Comparison of ENCODE assay signal across 8 cellular contexts in genomic region chr3:195896361-195897080, GRCh38. TPM values are rescaled to one million over a fixed set of nuclear protein-coding genes. Genes with fewer than 3 reads are reported as not detected.
DNase-seq lines count a peak whose midpoint lies in the region; ATAC-seq and TF ChIP-seq lines count a peak whose summit lies in the region.

No MANE protein-coding gene starts in this region.

- intact Hi-C loops in CD14-positive monocyte (cut with micrococcal nuclease) = no loop called here
- intact Hi-C loops in tibial artery (cut with DNase I; ENCODE audit: low total_unique reads) = no loop called here

- no peaks in the 10 kb centered on the region for H3K36me3 ChIP-seq in SJSA1
- no peaks in the 10 kb centered on the region for H3K36me3 ChIP-seq in duodenal mucosa (ENCODE audit: control insufficient read depth in 1 of 2, insufficient read depth in 2 of 2, low read length in 2 of 2)
- no peaks in the 10 kb centered on the region for H3K36me3 ChIP-seq in mesendoderm (ENCODE audit: control insufficient read depth, insufficient read depth, low read length)
- no peaks in the 10 kb centered on the region for H3K36me3 ChIP-seq in tibial artery

- H3K4me2 ChIP-seq in H9 (ENCODE audit: insufficient read depth, insufficient read length, low read length) = peak overlapping the region; percentile 50
- peak overlapping the region; percentile 74 for H3K4me2 ChIP-seq in mesendoderm (ENCODE audit: low read length)

- H3K4ac ChIP-seq in H9 (ENCODE audit: low read depth, low read length) = no peak overlapping the region
- no peak overlapping the region for H3K4ac ChIP-seq in mesendoderm (ENCODE audit: low read depth, low read length)

- H2BK20ac ChIP-seq in H9 (ENCODE audit: low read depth, low read length, poor library complexity, severe bottlenecking) = no peak overlapping the region

- H3K56ac ChIP-seq in H9 (ENCODE audit: insufficient read length, low read depth, low read length) (no peak overlapping the region), mesendoderm (ENCODE audit: low read length) (peak overlapping the region; percentile 91)

- H3K23ac ChIP-seq in H9 (ENCODE audit: insufficient read length, low read depth, low read length) = no peak overlapping the region
- H3K23ac ChIP-seq in mesendoderm (ENCODE audit: low read length) = no peak overlapping the region

- peaks cover 3% of the 10 kb centered on the region for H3K4me1 ChIP-seq in H9 (ENCODE audit: insufficient read depth, low read length)
- peaks cover 27% of the 10 kb centered on the region for H3K4me1 ChIP-seq in SJSA1 (replicated peaks)
- H3K4me1 ChIP-seq in duodenal mucosa (ENCODE audit: control insufficient read depth in 1 of 2, insufficient read depth in 2 of 2, low read length in 2 of 2) = peaks cover 23 to 44% of the 10 kb centered on the region in 2 donors
- H3K4me1 ChIP-seq in mesendoderm (ENCODE audit: control insufficient read depth, low read depth, low read length) = peaks cover 15% of the 10 kb centered on the region
- H3K4me1 ChIP-seq in tibial artery = peaks cover 7 to 75% (median 49%) of the 10 kb centered on the region in 4 donors

- H3K9ac ChIP-seq in H9 (ENCODE audit: extremely low read depth, insufficient read length, low read length) (no peak overlapping the region), duodenal mucosa (ENCODE audit: low read depth in 1 of 2, low read length in 2 of 2) (peak overlapping the region; percentile 56 to 63), mesendoderm (ENCODE audit: low read length) (peak overlapping the region; percentile 79)

- H3K36me3 Mint-ChIP-seq in CD14-positive monocyte = peaks cover 15 to 34% of the 10 kb centered on the region in 2 donors
- peaks cover 0 to 2% (median 0%) of the 10 kb centered on the region in 3 experiments; a peak in 1 of 7 replicates for H3K36me3 Mint-ChIP-seq in H9 (ENCODE audit: insufficient read depth in 1 of 3, low read depth in 3 of 3)

- H3K27ac Mint-ChIP-seq in CD14-positive monocyte = peak overlapping the region; percentile 88 to 99 (median 95)
- H3K27ac Mint-ChIP-seq in H9 = peak overlapping the region in 2 of 3 experiments; percentile 24 to 65; a peak in 2 of 7 replicates

- H3K9me3 ChIP-seq in H9 (ENCODE audit: control insufficient read depth, low read depth, low read length) = no peaks in the 10 kb centered on the region
- no peaks in the 10 kb centered on the region for H3K9me3 ChIP-seq in SJSA1 (replicated peaks)
- H3K9me3 ChIP-seq in duodenal mucosa (ENCODE audit: control insufficient read depth in 1 of 2, low read length in 2 of 2) = no peaks in the 10 kb centered on the region
- H3K9me3 ChIP-seq in tibial artery = no peaks in the 10 kb centered on the region

- H2BK15ac ChIP-seq in H9 (ENCODE audit: low read depth, low read length) (no peak overlapping the region), mesendoderm (replicated peaks; ENCODE audit: low read depth) (no peak overlapping the region)

- DNase-seq in CD14-positive monocyte (ENCODE audit: low spot score) (no peak), H9 (no peak), SJSA1 (ENCODE audit: low read depth in 1 of 2, low spot score in 2 of 2) (peak in 1 of 2 experiments; percentile 41), mesendoderm (peak; percentile 61), tibial artery (peak in 1 of 2 donors; percentile 37)

- H3K18ac ChIP-seq in H9 (ENCODE audit: insufficient read length, low read depth, low read length) (no peak overlapping the region), mesendoderm (ENCODE audit: low read length) (peak overlapping the region; percentile 61)

- H2BK120ac ChIP-seq in H9 (ENCODE audit: low read depth, low read length, poor library complexity, severe bottlenecking) (no peak overlapping the region), mesendoderm (ENCODE audit: low read depth, low read length) (no peak overlapping the region)

- H3K27ac ChIP-seq in H9 (ENCODE audit: insufficient read length, low read depth, low read length) = no peak overlapping the region
- peak overlapping the region; percentile 20; the same call in 1 of the 2 replicates for H3K27ac ChIP-seq in SJSA1
- peak overlapping the region; percentile 59 for H3K27ac ChIP-seq in duodenal mucosa (ENCODE audit: low read depth, low read length)
- peak overlapping the region; percentile 2 for H3K27ac ChIP-seq in mesendoderm (ENCODE audit: low read depth, low read length)
- peak overlapping the region; percentile 92 to 95 for H3K27ac ChIP-seq in tibial artery

- H3K4me3 Mint-ChIP-seq in CD14-positive monocyte (peak overlapping the region; percentile 87 to 90), H9 (peak overlapping the region; percentile 67 to 82)

- H2AFZ ChIP-seq in H9 (ENCODE audit: low read length) = no peak overlapping the region

- H3T11ph ChIP-seq in H9 (ENCODE audit: low read length) = no peak overlapping the region

- H3K4me1 Mint-ChIP-seq in CD14-positive monocyte = peaks cover 69% of the 10 kb centered on the region
- peaks cover 41 to 56% of the 10 kb centered on the region in 2 experiments for H3K4me1 Mint-ChIP-seq in H9

- H3K4me3 ChIP-seq in SJSA1 (peak overlapping the region; percentile 49), duodenal mucosa (ENCODE audit: low read depth in 1 of 2, low read length in 2 of 2) (peak overlapping the region; percentile 63 to 71), mesendoderm (ENCODE audit: low read length) (no peak overlapping the region), tibial artery (peak overlapping the region; percentile 69 to 70)

- no peak for ATAC-seq in HG03378 (IDR thresholded peaks at IDR 0.05; ENCODE audit: unreplicated experiment)
- no peak for ATAC-seq in HG02678 (IDR thresholded peaks at IDR 0.05; ENCODE audit: unreplicated experiment)

- H4K91ac ChIP-seq in H9 (ENCODE audit: insufficient read length, low read depth, low read length) = no peak overlapping the region

- H3K23me2 ChIP-seq in H9 (ENCODE audit: insufficient read length, low read depth, low read length, poor library complexity, severe bottlenecking) = peaks cover 15% of the 10 kb centered on the region

- no CpG with 5 or more reads among the region's 16 CpGs for WGBS in H9 (ENCODE audit: extremely low coverage, insufficient read length, low lambda C conversion rate)
- no CpG with 5 or more reads among the region's 16 CpGs for WGBS in mesendoderm (ENCODE audit: extremely low coverage, insufficient coverage, low lambda C conversion rate)

- H2AK5ac ChIP-seq in H9 (ENCODE audit: insufficient read length, low read length) = no peak overlapping the region
- peak overlapping the region; percentile 49 for H2AK5ac ChIP-seq in mesendoderm (ENCODE audit: low read length)

- peaks cover 3% of the 10 kb centered on the region for H3K79me1 ChIP-seq in H9 (ENCODE audit: insufficient read depth, low read depth, low read length, poor library complexity, severe bottlenecking)
- peaks cover 10% of the 10 kb centered on the region for H3K79me1 ChIP-seq in mesendoderm (ENCODE audit: low read length)

- TF ChIP-seq CTCF in CD14-positive monocyte (IDR thresholded peaks at IDR 0.05) (no peak), H9 (conservative IDR thresholded peaks at IDR 0.05) (no peak), tibial artery (IDR thresholded peaks at IDR 0.05) (no peak)

- H4K5ac ChIP-seq in H9 (ENCODE audit: insufficient read length, low read depth, low read length) (no peak overlapping the region), mesendoderm (ENCODE audit: low read length) (no peak overlapping the region)

- H3K9me3 Mint-ChIP-seq in CD14-positive monocyte (peaks cover 0 to 1% (median 0%) of the 10 kb centered on the region in 7 donors), H9 (no peaks in the 10 kb centered on the region)

- H3K27me3 Mint-ChIP-seq in CD14-positive monocyte (ENCODE audit: low read depth in 3 of 3) (no peaks in the 10 kb centered on the region), H9 (ENCODE audit: low read depth) (peaks cover 5% of the 10 kb centered on the region)

- H3K14ac ChIP-seq in H9 (ENCODE audit: insufficient read depth, low read length) = no peak overlapping the region

- no peaks in the 10 kb centered on the region for H4K20me1 ChIP-seq in H9 (ENCODE audit: control insufficient read depth, insufficient read depth, insufficient read length)

- H3K27me3 ChIP-seq in H9 (ENCODE audit: insufficient read depth, low read length) (no peaks in the 10 kb centered on the region), SJSA1 (replicated peaks) (no peaks in the 10 kb centered on the region), duodenal mucosa (ENCODE audit: control insufficient read depth in 1 of 2, insufficient read depth in 2 of 2, low read length in 2 of 2) (no peaks in the 10 kb centered on the region), mesendoderm (ENCODE audit: insufficient read depth, low read length, poor library complexity) (no peaks in the 10 kb centered on the region), tibial artery (no peaks in the 10 kb centered on the region)

- H4K8ac ChIP-seq in H9 (replicated peaks; ENCODE audit: insufficient read length, low read depth, low read length) (no peak overlapping the region), mesendoderm (ENCODE audit: low read depth, low read length) (no peak overlapping the region)

- H2BK5ac ChIP-seq in H9 (ENCODE audit: insufficient read length, low read length) (no peak overlapping the region), mesendoderm (ENCODE audit: low read length) (no peak overlapping the region)

- peaks cover 5% of the 10 kb centered on the region; the same call in 1 of the 2 replicates for H3K79me2 ChIP-seq in H9 (ENCODE audit: insufficient read depth, low read length)
- H3K79me2 ChIP-seq in mesendoderm (ENCODE audit: control insufficient read depth, insufficient read depth, low read length) = peaks cover 1% of the 10 kb centered on the region

- H2BK12ac ChIP-seq in H9 (ENCODE audit: insufficient read length, low read depth, low read length) = no peak overlapping the region

RNA-seq across cellular contexts. Expression of gene TNK2, which starts 11.8 kb away (rescaled TPM):
- 1 to 10 TPM in 1 of 2 donors, under 1 TPM in 1; 0.84 to 1.8 TPM for polyA plus RNA-seq in CD14-positive monocyte
- total RNA-seq in H9 (2021) = 34.5 and 35.3 TPM in 2 replicates
- 1.8 and 2.2 TPM in 2 replicates for total RNA-seq in SJSA1 (2014; rRNA removed; shearing (Covaris generic))
- 10.7 TPM for polyA plus RNA-seq in mesendoderm (2013, experiment 1 of 2)
- polyA plus RNA-seq in mesendoderm (2013, experiment 2 of 2) = 10.4 TPM

Comparison
In these comparisons a context has a peak if more than half of its experiments do, and no peak if none do; other contexts are left out.
1. RNA of gene TNK2, which starts 11.8 kb away (total RNA-seq): 34.5 to 35.3 TPM in H9; 1.8 to 2.2 TPM in SJSA1; every median in the first group is over 10 times any median in the second.